In the genomic region with DNA sequence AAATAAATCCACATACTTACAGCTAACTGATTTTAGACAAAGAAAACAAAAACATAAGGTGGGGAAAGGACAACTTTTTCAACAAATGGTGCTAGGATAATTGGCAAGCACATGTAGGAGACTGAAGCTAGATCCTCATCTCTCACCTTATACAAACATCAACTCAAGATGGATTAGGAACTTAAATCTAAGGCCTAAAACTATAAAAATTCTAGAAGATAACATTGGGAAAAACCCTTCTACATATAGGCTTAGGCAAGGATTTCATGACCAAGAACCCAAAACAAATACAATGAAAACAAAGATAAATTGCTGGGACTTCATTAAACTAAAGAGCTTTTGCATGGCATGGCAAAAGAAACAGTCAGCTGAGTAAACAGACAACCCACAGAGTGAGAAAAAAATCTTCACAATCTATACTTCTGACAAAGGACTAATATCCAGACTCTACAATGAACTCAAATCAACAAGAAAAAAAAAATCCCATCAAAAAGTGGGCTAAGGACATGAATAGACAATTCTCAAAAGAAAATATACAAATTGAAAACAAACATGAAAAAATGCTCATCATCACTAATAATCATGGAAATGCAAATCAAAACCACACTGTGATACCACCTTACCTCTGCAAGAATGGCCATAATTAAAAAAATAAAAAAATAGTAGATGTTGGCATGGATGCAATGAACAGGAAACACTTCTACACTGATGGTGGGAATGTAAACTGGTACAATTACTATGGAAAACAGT, we compare ENCODE assay signal across 30 cellular contexts. TPM values are rescaled to one million over a fixed set of nuclear protein-coding genes. Genes with fewer than 3 reads are reported as not detected.
"Had no signal": no experiment of that assay in that cellular context is flagged by ENCODE, and none has a peak within 500 bp of the region (broad histone marks: within the 10 kb centered on the region; RNA-seq: fewer than 3 reads in every experiment).

No MANE protein-coding gene starts in this region.

- FAIRE-seq: RCC 7860 had no signal

- H3K4me1 ChIP-seq: breast epithelium, colonic mucosa, SJSA1 had no signal

- H3K36me3 ChIP-seq: breast epithelium, colonic mucosa, SJSA1 had no signal

- DNase-seq: activated B cell treated with CpG ODN at 0.5 μM for 24 hours; activated CD4-positive, alpha-beta T cell treated with anti-CD3 and anti-CD28 coated beads for 1 hour; activated CD4-positive, alpha-beta T cell treated with anti-CD3 and anti-CD28 coated beads, Interleukin-2, amount 10 ng/mL, durations not matched to agents 24 days and 14 days; activated CD4-positive, alpha-beta T cell treated with anti-CD3 and anti-CD28 coated beads, Interleukin-2, amount 50 U/mL, for 48 hours; activated CD8-positive, alpha-beta memory T cell treated with anti-CD3 and anti-CD28 coated beads, Interleukin-2, amount 10 ng/mL, durations not matched to agents 7 days and 5 days; activated effector memory CD4-positive, alpha-beta T cell treated with Interleukin-2 at 50 U/mL for 16 hours; activated naive CD4-positive, alpha-beta T cell; activated T-cell treated with anti-CD3 and anti-CD28 coated beads, Interleukin-2, amount 50 U/mL, for 24 hours; aorta; caudate nucleus; colonic mucosa; NCI-H1092; NCI-H1694; NCI-H2029; NCI-H2171; NCI-H2227 treated with DMSO at 0.1 percent for 48 hours; NCI-H510A; NCI-H82; PC-3; SHP77; T-helper 17 cell; T-helper 9 cell had no signal

- H3K4me2 ChIP-seq: KMS-11 had no signal

- H3K4me3 ChIP-seq: breast epithelium, colonic mucosa, SJSA1 had no signal

- H3K9me3 ChIP-seq: breast epithelium, colonic mucosa, SJSA1 had no signal

- H3K27ac ChIP-seq: breast epithelium, colonic mucosa, KMS-11, SJSA1 had no signal

- ATAC-seq: activated CD8-positive, alpha-beta memory T cell treated with anti-CD3 and anti-CD28 coated beads, Interleukin-2, amount 10 ng/mL, durations not matched to agents 7 days and 5 days; PC-3; SK-N-SH treated with all-trans-retinoic acid at 6 μM for 48 hours; T-helper 17 cell had no signal

- H3K27me3 ChIP-seq: breast epithelium, colonic mucosa had no signal

- H3K9ac ChIP-seq: KMS-11 had no signal

RNA-seq across cellular contexts. Expression of a gene that starts 14.1 kb away (rescaled TPM):
- total RNA-seq: activated B cell treated with CpG ODN at 0.5 μM for 24 hours; activated CD4-positive, alpha-beta T cell treated with anti-CD3 and anti-CD28 coated beads, Interleukin-2, amount 10 ng/mL, durations not matched to agents 24 days and 14 days; activated CD8-positive, alpha-beta memory T cell treated with anti-CD3 and anti-CD28 coated beads, Interleukin-2, amount 10 ng/mL, durations not matched to agents 7 days and 5 days; activated T-helper 1 cell treated with anti-CD3 and anti-CD28 coated beads, Interleukin-12 subunit alpha, Interleukin-12 subunit beta, Interleukin-2, Interleukin-4 antibody, amounts not matched to agents 30 ng/mL and 10 ng/mL and 1 ng/mL, durations not matched to agents 14 hours and 24 hours and 36 hours; MCF 10A; T-helper 17 cell had no signal
- polyA plus RNA-seq: aorta had no signal

RNA-seq across cellular contexts. Expression of a gene that starts 17.8 kb away (rescaled TPM):
- total RNA-seq: activated B cell treated with CpG ODN at 0.5 μM for 24 hours; activated CD4-positive, alpha-beta T cell treated with anti-CD3 and anti-CD28 coated beads, Interleukin-2, amount 10 ng/mL, durations not matched to agents 24 days and 14 days; activated CD8-positive, alpha-beta memory T cell treated with anti-CD3 and anti-CD28 coated beads, Interleukin-2, amount 10 ng/mL, durations not matched to agents 7 days and 5 days; activated T-helper 1 cell treated with anti-CD3 and anti-CD28 coated beads, Interleukin-12 subunit alpha, Interleukin-12 subunit beta, Interleukin-2, Interleukin-4 antibody, amounts not matched to agents 30 ng/mL and 10 ng/mL and 1 ng/mL, durations not matched to agents 14 hours and 24 hours and 36 hours; MCF 10A; SJSA1; T-helper 17 cell had no signal

RNA-seq across cellular contexts. Expression of a gene that starts 59.7 kb away (rescaled TPM):
- total RNA-seq: activated B cell treated with CpG ODN at 0.5 μM for 24 hours; activated CD4-positive, alpha-beta T cell treated with anti-CD3 and anti-CD28 coated beads, Interleukin-2, amount 10 ng/mL, durations not matched to agents 24 days and 14 days; activated CD8-positive, alpha-beta memory T cell treated with anti-CD3 and anti-CD28 coated beads, Interleukin-2, amount 10 ng/mL, durations not matched to agents 7 days and 5 days; activated T-helper 1 cell treated with anti-CD3 and anti-CD28 coated beads, Interleukin-12 subunit alpha, Interleukin-12 subunit beta, Interleukin-2, Interleukin-4 antibody, amounts not matched to agents 30 ng/mL and 10 ng/mL and 1 ng/mL, durations not matched to agents 14 hours and 24 hours and 36 hours; aorta; breast epithelium; cerebellum; MCF 10A; PC-3; SJSA1; T-helper 17 cell had no signal
- polyA plus RNA-seq: aorta had no signal
